In genomic region chr17:75983501-75984181, GRCh38 we compare ENCODE assay signal across 12 cellular contexts. TPM values are rescaled to one million over a fixed set of nuclear protein-coding genes. Genes with fewer than 3 reads are reported as not detected.
DNase-seq lines count a peak whose midpoint lies in the region; ATAC-seq, FAIRE-seq and TF ChIP-seq lines count a peak whose summit lies in the region.
"Had no signal": no experiment of that assay in that cellular context is flagged by ENCODE, and none has a peak within 500 bp of the region (broad histone marks: within the 10 kb centered on the region; RNA-seq: fewer than 3 reads in every experiment).

No MANE protein-coding gene starts in this region.

- H2BK120ac ChIP-seq in H1 (replicated peaks; ENCODE audit: low read depth, low read length) = peak overlapping the region; percentile 55

- H2BK15ac ChIP-seq in H1 (ENCODE audit: low read length) = peak overlapping the region; percentile 97; the same call in 1 of the 2 replicates

- no peaks in the 10 kb centered on the region for H3K9me3 ChIP-seq in H1 (ENCODE audit: insufficient read depth in 2 of 2, low read depth in 1 of 2, low read length in 1 of 2)
- H3K9me3 ChIP-seq: psoas muscle had no signal

- H2BK5ac ChIP-seq in H1 (ENCODE audit: low read depth, low read length) = peak overlapping the region; percentile 26

- FAIRE-seq in H1 (lab: Jason Lieb, UNC) = no peak

- DNase-seq in ELF-1 (ENCODE audit: low read depth, low spot score) (peak; percentile 55), NCI-H69 (lab: John Stamatoyannopoulos, UW) (peak; percentile 9), H1 (ENCODE audit: low read depth in 1 of 2, low spot score in 2 of 2) (peak in 1 of 2 experiments; percentile 70), mesenteric fat pad (ENCODE audit: low spot score) (peak; percentile 51), dermis blood vessel endothelial cell (no peak), NCI-H187 (lab: John Stamatoyannopoulos, UW) (no peak)
- no peak for DNase-seq in stimulated activated CD4-positive, alpha-beta T cell treated with anti-CD3 and anti-CD28 coated beads, Interleukin-4, amount 100 ng/mL, for 24 hours
- DNase-seq: activated T-cell treated with anti-CD3 and anti-CD28 coated beads, Interleukin-2, amount 50 U/mL, for 24 hours; CD4-positive, CD25-positive, alpha-beta regulatory T cell; NCI-H446 treated with DMSO at 0.1 percent for 48 hours; psoas muscle had no signal

- no peak overlapping the region for H2AK5ac ChIP-seq in H1 (ENCODE audit: low read depth, low read length)

- peak overlapping the region; percentile 60 to 62 for H3K4me2 ChIP-seq in H1 (ENCODE audit: insufficient read depth in 1 of 2, low read depth in 2 of 2, low read length in 2 of 2)

- H2BK12ac ChIP-seq in H1 (ENCODE audit: low read depth, low read length) = peak overlapping the region; percentile 99

- no peak; a peak in 1 of 3 replicates for TF ChIP-seq POLR2A in H1 (IDR thresholded peaks at IDR 0.05; ENCODE audit: control extremely low read depth in 1 of 2, low read depth in 2 of 2, low read length in 2 of 2)

- H3K9ac ChIP-seq in H1 (replicated peaks in 1 of 4; ENCODE audit: extremely low read depth in 1 of 4, low read depth in 3 of 4, low read length in 3 of 4) = peak overlapping the region in 1 of 4 experiments; percentile 10; a peak in 2 of 7 replicates

- peak overlapping the region; percentile 96 for H4K5ac ChIP-seq in H1 (ENCODE audit: insufficient read length, low read depth, low read length)

- H4K91ac ChIP-seq in H1 (replicated peaks; ENCODE audit: insufficient read length, low read length) = peak overlapping the region; percentile 63

- H3K18ac ChIP-seq in H1 (ENCODE audit: extremely low read depth, low read length) = peak overlapping the region; percentile 95; the same call in 1 of the 2 replicates

- peaks cover 4% of the 10 kb centered on the region; the same call in 1 of the 2 replicates for H3K23me2 ChIP-seq in H1 (ENCODE audit: low read depth, low read length)

- H3K79me2 ChIP-seq in H1 (ENCODE audit: control insufficient read depth in 1 of 2, insufficient read depth in 2 of 2, low read length in 2 of 2) = peaks cover 0 to 22% of the 10 kb centered on the region in 2 experiments; a peak in 1 of 4 replicates

- H3K23ac ChIP-seq in H1 (ENCODE audit: insufficient read length) = no peak overlapping the region

- H3K4ac ChIP-seq in H1 (replicated peaks; ENCODE audit: insufficient read length, low read depth, low read length) = peak overlapping the region; percentile 88

- TF ChIP-seq CTCF in H1 (IDR thresholded peaks at IDR 0.05; ENCODE audit: control extremely low read depth in 1 of 3, insufficient read depth in 1 of 3, low read depth in 1 of 3, low read length in 3 of 3) = no peak

- no peak overlapping the region for H3K56ac ChIP-seq in H1 (replicated peaks; ENCODE audit: insufficient read length, low read depth, low read length)

- TF ChIP-seq EP300 in H1 (IDR thresholded peaks at IDR 0.05; ENCODE audit: borderline replicate concordance in 1 of 2, low read depth in 2 of 2, low read length in 2 of 2) = no peak

- H2AFZ ChIP-seq in H1 (ENCODE audit: low read length) = no peak overlapping the region

- peaks cover 0 to 3% (median 1%) of the 10 kb centered on the region in 4 experiments; a peak in 4 of 8 replicates for H3K36me3 ChIP-seq in H1 (ENCODE audit: control insufficient read depth in 2 of 4, insufficient read depth in 4 of 4, low read length in 3 of 4)

- POLR2A ChIA-PET in H1 (lab: Charles Lee; ENCODE audit: partially characterized antibody) = interaction anchor here (0.6 to 2.5 kb wide), 6 partner anchors 9 to 172 kb away, joined by 3 to 7 read pairs (median 4); partner anchors contain the start of genes CDK3 and FBF1

- CTCF ChIA-PET in H1 (lab: Charles Lee; ENCODE audit: partially characterized antibody) = interaction anchor here (0.6 to 2.8 kb wide), 11 partner anchors 11 to 745 kb away, joined by 3 to 19 read pairs (median 4); partner anchors contain the start of gene CDK3

- no peak for ATAC-seq in GM19035 (IDR thresholded peaks at IDR 0.05; ENCODE audit: unreplicated experiment)
- ATAC-seq: psoas muscle had no signal

- WGBS in H1 (ENCODE audit: extremely low coverage in 1 of 2, insufficient coverage in 1 of 2, insufficient read length in 1 of 2, insufficient replicate concordance in 2 of 2, low coverage in 1 of 2, low lambda C conversion rate in 2 of 2, missing lambda C conversion rate in 1 of 2), 2 experiments = 20% methylated on average over 6 of the region's 6 CpGs; no CpG with 5 or more reads in 1 of the 2 experiments

- 0 out of 2 replicates have a peak, but pooled peaks cover 3% of the 10 kb centered on the region for H3K79me1 ChIP-seq in H1 (ENCODE audit: low read depth, low read length)

- peak overlapping the region; percentile 2 to 42 (median 35); a peak in 6 of 8 replicates for H3K4me3 ChIP-seq in H1 (ENCODE audit: extremely low read depth in 1 of 4, insufficient read depth in 2 of 4, low read depth in 3 of 4, low read length in 4 of 4)
- H3K4me3 ChIP-seq: psoas muscle had no signal

- H3K27me3 ChIP-seq in H1 (replicated peaks in 1 of 4; ENCODE audit: control insufficient read depth in 3 of 4, extremely low read depth in 1 of 4, insufficient read depth in 3 of 4, low read length in 3 of 4) = no peaks in the 10 kb centered on the region

- H2BK20ac ChIP-seq in H1 (ENCODE audit: low read length) = peak overlapping the region; percentile 99

- peak overlapping the region; percentile 62; the same call in 1 of the 2 replicates for H3K27ac ChIP-seq in H1 (ENCODE audit: low read depth, low read length)
- H3K27ac ChIP-seq: psoas muscle had no signal

- peaks cover 7 to 18% (median 11%) of the 10 kb centered on the region in 4 experiments for H3K4me1 ChIP-seq in H1 (replicated peaks in 1 of 4; ENCODE audit: control insufficient read depth in 3 of 4, insufficient read depth in 4 of 4, low read length in 3 of 4)

- no peaks in the 10 kb centered on the region for H4K20me1 ChIP-seq in H1 (replicated peaks in 1 of 2; ENCODE audit: control insufficient read depth in 1 of 2, insufficient read depth in 2 of 2, low read length in 2 of 2)

- H4K8ac ChIP-seq in H1 (ENCODE audit: extremely low read depth, insufficient read depth, low read length) = no peak overlapping the region

- no peak for TF ChIP-seq RAD21 in H1 (IDR thresholded peaks at IDR 0.05 in 1 of 2, conservative IDR thresholded peaks at IDR 0.05 in 1 of 2; ENCODE audit: low read depth in 2 of 2, low read length in 2 of 2)

- H3K14ac ChIP-seq in H1 (ENCODE audit: insufficient read length) = no peak overlapping the region

RNA-seq across cellular contexts. Expression of gene TEN1, which starts 4.6 kb away (rescaled TPM):
- 15.9 and 17.6 TPM in 2 replicates for total RNA-seq in H1 (2021; fragmentation: NEBNext Ultra II Directional; extraction: Animal tissue kit (Norgen Biotek cat#: 25700))
- polyA plus RNA-seq in H1 (2011; rRNA removed) = 18.7 and 24.5 TPM in 2 replicates
- polyA plus RNA-seq in H1 (2011; cell fraction: cytosol; rRNA removed) = 27.9 TPM
- polyA plus RNA-seq in H1 (2011; cell fraction: nucleus; rRNA removed) = 56.7 TPM
- 18.1 to 21.7 TPM (median 18.9 TPM) in 4 replicates for polyA plus RNA-seq in H1 (2012, experiment 1 of 2)
- polyA plus RNA-seq in H1 (2012, experiment 2 of 2) = 19.7 TPM
- polyA plus RNA-seq in H1 (2013, experiment 1 of 2) = 16.5 TPM
- 15.2 TPM for polyA plus RNA-seq in H1 (2013, experiment 2 of 2)
- polyA minus RNA-seq in H1 (2011; rRNA and poly(A)+ RNA removed) = 8.7 and 12.2 TPM in 2 replicates
- polyA minus RNA-seq in H1 (2011; cell fraction: cytosol; rRNA and poly(A)+ RNA removed) = 6.6 TPM
- 5.1 TPM for polyA minus RNA-seq in H1 (2011; cell fraction: nucleus; rRNA and poly(A)+ RNA removed)
- total RNA-seq in mesenteric fat pad = 17.7 TPM
- total RNA-seq in dermis blood vessel endothelial cell = 14.0 and 20.8 TPM in 2 replicates

RNA-seq across cellular contexts. Expression of gene ACOX1, which starts 4.7 kb away (rescaled TPM):
- total RNA-seq in H1 (2021; fragmentation: NEBNext Ultra II Directional; extraction: Animal tissue kit (Norgen Biotek cat#: 25700)) = 27.4 and 30.4 TPM in 2 replicates
- polyA plus RNA-seq in H1 (2011; rRNA removed) = 10.2 and 10.5 TPM in 2 replicates
- polyA plus RNA-seq in H1 (2011; cell fraction: cytosol; rRNA removed) = 11.3 TPM
- 20.2 TPM for polyA plus RNA-seq in H1 (2011; cell fraction: nucleus; rRNA removed)
- polyA plus RNA-seq in H1 (2012, experiment 1 of 2) = 14.7 to 17.4 TPM (median 15.9 TPM) in 4 replicates
- 3.5 TPM for polyA plus RNA-seq in H1 (2012, experiment 2 of 2)
- polyA plus RNA-seq in H1 (2013, experiment 1 of 2) = 8.5 TPM
- 7.3 TPM for polyA plus RNA-seq in H1 (2013, experiment 2 of 2)
- 70.0 and 84.0 TPM in 2 replicates for polyA minus RNA-seq in H1 (2011; rRNA and poly(A)+ RNA removed)
- 61.4 TPM for polyA minus RNA-seq in H1 (2011; cell fraction: cytosol; rRNA and poly(A)+ RNA removed)
- polyA minus RNA-seq in H1 (2011; cell fraction: nucleus; rRNA and poly(A)+ RNA removed) = 33.9 TPM
- total RNA-seq in mesenteric fat pad (148 TPM), dermis blood vessel endothelial cell (68.4 and 79.8 TPM in 2 replicates)

RNA-seq across cellular contexts. Expression of gene CDK3, which starts 17.0 kb away (rescaled TPM):
- 7.4 and 10.0 TPM in 2 replicates for total RNA-seq in H1 (2021; fragmentation: NEBNext Ultra II Directional; extraction: Animal tissue kit (Norgen Biotek cat#: 25700))
- 14.6 and 20.1 TPM in 2 replicates for polyA plus RNA-seq in H1 (2011; rRNA removed)
- 20.6 TPM for polyA plus RNA-seq in H1 (2011; cell fraction: cytosol; rRNA removed)
- polyA plus RNA-seq in H1 (2011; cell fraction: nucleus; rRNA removed) = 80.0 TPM
- 13.7 to 20.1 TPM (median 15.9 TPM) in 4 replicates for polyA plus RNA-seq in H1 (2012, experiment 1 of 2)
- polyA plus RNA-seq in H1 (2012, experiment 2 of 2) = 6.3 TPM
- polyA plus RNA-seq in H1 (2013, experiment 1 of 2) = 9.5 TPM
- polyA plus RNA-seq in H1 (2013, experiment 2 of 2) = 8.7 TPM
- polyA minus RNA-seq in H1 (2011; rRNA and poly(A)+ RNA removed) = 3.3 and 4.3 TPM in 2 replicates
- 0.88 TPM for polyA minus RNA-seq in H1 (2011; cell fraction: cytosol; rRNA and poly(A)+ RNA removed)
- polyA minus RNA-seq in H1 (2011; cell fraction: nucleus; rRNA and poly(A)+ RNA removed) = 5.2 TPM
- total RNA-seq in mesenteric fat pad (4.3 TPM), dermis blood vessel endothelial cell (0.51 and 2.1 TPM in 2 replicates)

RNA-seq across cellular contexts. Expression of gene FBF1, which starts 42.8 kb away (rescaled TPM):
- total RNA-seq in H1 (2021; fragmentation: NEBNext Ultra II Directional; extraction: Animal tissue kit (Norgen Biotek cat#: 25700)) = 13.1 and 13.8 TPM in 2 replicates
- polyA plus RNA-seq in H1 (2011; rRNA removed) = 8.1 and 12.5 TPM in 2 replicates
- 12.0 TPM for polyA plus RNA-seq in H1 (2011; cell fraction: cytosol; rRNA removed)
- 68.3 TPM for polyA plus RNA-seq in H1 (2011; cell fraction: nucleus; rRNA removed)
- polyA plus RNA-seq in H1 (2012, experiment 1 of 2) = 5.6 to 12.5 TPM (median 10.6 TPM) in 4 replicates
- 4.3 TPM for polyA plus RNA-seq in H1 (2012, experiment 2 of 2)
- polyA plus RNA-seq in H1 (2013, experiment 1 of 2) = 4.9 TPM
- polyA plus RNA-seq in H1 (2013, experiment 2 of 2) = 4.5 TPM
- polyA minus RNA-seq in H1 (2011; rRNA and poly(A)+ RNA removed) = 6.9 and 8.7 TPM in 2 replicates
- polyA minus RNA-seq in H1 (2011; cell fraction: cytosol; rRNA and poly(A)+ RNA removed) = 9.8 TPM
- polyA minus RNA-seq in H1 (2011; cell fraction: nucleus; rRNA and poly(A)+ RNA removed) = 27.4 TPM
- total RNA-seq in mesenteric fat pad (5.5 TPM), dermis blood vessel endothelial cell (6.2 and 11.6 TPM in 2 replicates)

RNA-seq across cellular contexts. Expression of gene EVPL, which starts 43.5 kb away (rescaled TPM):
- total RNA-seq in H1 (2021; fragmentation: NEBNext Ultra II Directional; extraction: Animal tissue kit (Norgen Biotek cat#: 25700)) = 0.75 and 0.99 TPM in 2 replicates
- polyA plus RNA-seq in H1 (2011; rRNA removed) = 0.20 and 0.35 TPM in 2 replicates
- polyA plus RNA-seq in H1 (2011; cell fraction: cytosol; rRNA removed) = 0.25 TPM
- 0.98 TPM for polyA plus RNA-seq in H1 (2011; cell fraction: nucleus; rRNA removed)
- 0.30 to 0.69 TPM (median 0.51 TPM) in 4 replicates for polyA plus RNA-seq in H1 (2012, experiment 1 of 2)
- 0.20 TPM for polyA plus RNA-seq in H1 (2012, experiment 2 of 2)
- 0.55 TPM for polyA plus RNA-seq in H1 (2013, experiment 1 of 2)
- 0.40 TPM for polyA plus RNA-seq in H1 (2013, experiment 2 of 2)
- polyA minus RNA-seq in H1 (2011; rRNA and poly(A)+ RNA removed) = 0.06 and 0.12 TPM in 2 replicates
- 0.88 TPM for polyA minus RNA-seq in H1 (2011; cell fraction: cytosol; rRNA and poly(A)+ RNA removed)
- polyA minus RNA-seq in H1 (2011; cell fraction: nucleus; rRNA and poly(A)+ RNA removed) = 0.30 TPM
- 0.16 TPM for total RNA-seq in mesenteric fat pad
- under 0.01 and 0.05 TPM in 2 replicates for total RNA-seq in dermis blood vessel endothelial cell

Comparison
In these comparisons a context has a peak if more than half of its experiments do, and no peak if none do; other contexts are left out.
1. DNase-seq: peak in ELF-1 (single experiment), NCI-H69 (single experiment) and mesenteric fat pad (single experiment); none in dermis blood vessel endothelial cell (single experiment), stimulated activated CD4-positive, alpha-beta T cell treated with anti-CD3 and anti-CD28 coated beads, Interleukin-4, amount 100 ng/mL, for 24 hours (single experiment) and NCI-H187 (0 of 2).